Comparison of ENCODE assay signal across 10 cellular contexts in genomic region chr20:23047738-23048214, GRCh38. TPM values are rescaled to one million over a fixed set of nuclear protein-coding genes. Genes with fewer than 3 reads are reported as not detected.
A peak's percentile ranks its signal among the peaks of the same experiment; 100 is the strongest.
DNase-seq lines count a peak whose midpoint lies in the region; ATAC-seq and TF ChIP-seq lines count a peak whose summit lies in the region.
"Had no signal": no experiment of that assay in that cellular context is flagged by ENCODE, and none has a peak within 500 bp of the region (broad histone marks: within the 10 kb centered on the region; RNA-seq: fewer than 3 reads in every experiment).

No MANE protein-coding gene starts in this region.

- no TSS peak for BruUV-seq in Calu3 (replicated peaks; lab: Mats Ljungman, UMichigan)

- no peak for TF ChIP-seq POLR2A in esophagus squamous epithelium (IDR thresholded peaks at IDR 0.05)

- intact Hi-C loops in esophagus squamous epithelium (cut with DNase I) (loop anchor here (5.0 to 10.0 kb wide), 2 partner anchors 157 to 355 kb away; no protein-coding TSS in a partner anchor), Calu3 (cut with micrococcal nuclease; ENCODE audit: unreplicated experiment) (no loop called here)

- DNase-seq in AG09309 (ENCODE audit: low read depth), result no peak
- peak; percentile 83 for DNase-seq in NCI-H748 (lab: John Stamatoyannopoulos, UW; ENCODE audit: unreplicated experiment)
- DNase-seq in esophagus squamous epithelium (lab: John Stamatoyannopoulos, UW), result no peak
- no peak for DNase-seq in nephron progenitor cell
- no peak for DNase-seq in Calu3
- DNase-seq in NCI-H524 (lab: John Stamatoyannopoulos, UW), result no peak
- no peak for DNase-seq in medulla oblongata (ENCODE audit: extremely low spot score)

- H3K27ac Mint-ChIP-seq in nephron progenitor cell (no peak overlapping the region), Calu3 (ENCODE audit: unreplicated experiment) (no peak overlapping the region)

- H3K36me3 Mint-ChIP-seq in nephron progenitor cell (ENCODE audit: low read depth), result no peaks in the 10 kb centered on the region
- no peaks in the 10 kb centered on the region for H3K36me3 Mint-ChIP-seq in Calu3 (ENCODE audit: insufficient read depth, unreplicated experiment)
- H3K36me3 Mint-ChIP-seq: IgD-negative memory B cell had no signal

- H3K4me1 Mint-ChIP-seq in nephron progenitor cell (peaks cover 32% of the 10 kb centered on the region), Calu3 (ENCODE audit: low read depth, unreplicated experiment) (no peaks in the 10 kb centered on the region)

- peaks cover 4% of the 10 kb centered on the region for H3K9me3 Mint-ChIP-seq in nephron progenitor cell
- H3K9me3 Mint-ChIP-seq in Calu3 (ENCODE audit: low read depth, unreplicated experiment), result no peaks in the 10 kb centered on the region

- no peak for ATAC-seq in HG03571 (IDR thresholded peaks at IDR 0.05; ENCODE audit: unreplicated experiment)

- peaks cover 0 to 81% (median 0%) of the 10 kb centered on the region in 4 donors for H3K27me3 ChIP-seq in esophagus squamous epithelium

- H3K27ac ChIP-seq in esophagus squamous epithelium, result peak overlapping the region; percentile 93 to 98 (median 96)
- H3K27ac ChIP-seq: SK-N-MC had no signal

- H3K4me3 ChIP-seq in AG09309 (ENCODE audit: control insufficient read depth, low read depth, low read length) (peak overlapping the region; percentile 18; the same call in 1 of the 2 replicates), esophagus squamous epithelium (peak overlapping the region; percentile 45 to 78 (median 66))
- H3K4me3 ChIP-seq: SK-N-MC had no signal

- peaks cover 13 to 85% (median 28%) of the 10 kb centered on the region in 3 donors for H3K4me1 ChIP-seq in esophagus squamous epithelium

- H3K36me3 ChIP-seq in esophagus squamous epithelium, result no peaks in the 10 kb centered on the region

- CTCF ChIA-PET in Calu3 (lab: Charles Lee), result no interaction called here

- peaks cover 77% of the 10 kb centered on the region for H3K27me3 Mint-ChIP-seq in nephron progenitor cell (ENCODE audit: low read depth, poor library complexity)
- peaks cover 55% of the 10 kb centered on the region for H3K27me3 Mint-ChIP-seq in Calu3 (ENCODE audit: unreplicated experiment)

- no peaks in the 10 kb centered on the region for H3K9me3 ChIP-seq in esophagus squamous epithelium

- no peak for TF ChIP-seq CTCF in AG09309 (IDR thresholded peaks at IDR 0.05; ENCODE audit: control insufficient read depth, insufficient read depth, low read depth, low read length, missing control alignments)
- no peak for TF ChIP-seq CTCF in esophagus squamous epithelium (IDR thresholded peaks at IDR 0.05)
- TF ChIP-seq CTCF in nephron progenitor cell (IDR thresholded peaks at IDR 0.05), result no peak
- no peak for TF ChIP-seq CTCF in Calu3 (IDR thresholded peaks at IDR 0.05; ENCODE audit: unreplicated experiment)

- WGBS in esophagus squamous epithelium, 2 donors, result 17% methylated on average over 13 of the region's 47 CpGs; no CpG with 5 or more reads in 1 of the 2 donors

- peak overlapping the region; percentile 36 for H3K4me3 Mint-ChIP-seq in nephron progenitor cell
- no peak overlapping the region for H3K4me3 Mint-ChIP-seq in Calu3 (ENCODE audit: low read depth, unreplicated experiment)
- H3K4me3 Mint-ChIP-seq: IgD-negative memory B cell had no signal

RNA-seq across cellular contexts. Expression of gene THBD, which starts 1.7 kb away (rescaled TPM):
- total RNA-seq in esophagus squamous epithelium (10 to 100 TPM; 54.9 to 93.4 (median 75.1) TPM), Calu3 (2022) (not detected in 2 replicates)

RNA-seq across cellular contexts. Expression of gene SSTR4, which starts 12.7 kb away (rescaled TPM):
- total RNA-seq in esophagus squamous epithelium, result not detected
- not detected in 2 replicates for total RNA-seq in Calu3 (2022)

RNA-seq across cellular contexts. Expression of gene CD93, which starts 38.3 kb away (rescaled TPM):
- total RNA-seq in esophagus squamous epithelium, result 10 to 100 TPM in 2 of 4 donors, 1 to 10 TPM in 2; 4.5 to 22.9 (median 14.6) TPM
- not detected in 2 replicates for total RNA-seq in Calu3 (2022)

Comparison
In these comparisons a context has a peak if more than half of its experiments do, and no peak if none do; other contexts are left out.
1. RNA of gene THBD, which starts 1.7 kb away (total RNA-seq): 54.9 to 93.4 TPM in esophagus squamous epithelium; not detected in Calu3; every median in the first group is over 10 times any median in the second.